Comparison of ENCODE assay signal across 17 cellular contexts in genomic region chr18:75016025-75016717, GRCh38.
A peak's percentile ranks its signal among the peaks of the same experiment; 100 is the strongest.
DNase-seq lines count a peak whose midpoint lies in the region; ATAC-seq, FAIRE-seq and TF ChIP-seq lines count a peak whose summit lies in the region.
"Had no signal": no experiment of that assay in that cellular context is flagged by ENCODE, and none has a peak within 500 bp of the region (broad histone marks: within the 10 kb centered on the region; RNA-seq: fewer than 3 reads in every experiment).

No MANE protein-coding gene starts in this region.

- no peak overlapping the region for H3K27ac ChIP-seq in colonic mucosa
- H3K27ac ChIP-seq: transverse colon had no signal

- H3K9ac ChIP-seq in colonic mucosa (ENCODE audit: low read depth in 2 of 2, low read length in 2 of 2), result no peak overlapping the region

- FAIRE-seq in GM12892 (lab: Jason Lieb, UNC), result peak; percentile 74
- FAIRE-seq: kidney had no signal

- no peaks in the 10 kb centered on the region for H3K27me3 ChIP-seq in colonic mucosa
- H3K27me3 ChIP-seq: transverse colon had no signal

- TF ChIP-seq CTCF in foreskin fibroblast (IDR thresholded peaks at IDR 0.05; ENCODE audit: low read depth, low read length), result no peak
- no peak for TF ChIP-seq CTCF in colonic mucosa (IDR thresholded peaks at IDR 0.05)

- H3K9me3 ChIP-seq in colonic mucosa, result no peaks in the 10 kb centered on the region
- H3K9me3 ChIP-seq: transverse colon had no signal

- intact Hi-C loops in colonic mucosa (cut with DNase I), result no loop called here

- H3K4me3 ChIP-seq in foreskin fibroblast (ENCODE audit: low read depth in 1 of 2, low read length in 2 of 2) (no peak overlapping the region), colonic mucosa (no peak overlapping the region)
- H3K4me3 ChIP-seq: smooth muscle cell, transverse colon had no signal

- no peak for DNase-seq in GM12892 (ENCODE audit: insufficient read length)
- DNase-seq in foreskin fibroblast, result no peak
- DNase-seq in activated CD4-positive, CD25-positive, alpha-beta regulatory T cell (lab: John Stamatoyannopoulos, UW), result no peak
- no peak for DNase-seq in colonic mucosa
- DNase-seq in activated T-cell treated with anti-CD3 and anti-CD28 coated beads, Interleukin-2, amount 50 U/mL, for 1 hour, result no peak
- DNase-seq: cortex of kidney; DMS153; IMR-90; kidney; naive thymus-derived CD8-positive, alpha-beta T cell; NCI-H187 treated with DMSO at 0.1 percent for 48 hours; OCI-M1; transverse colon had no signal

- no peaks in the 10 kb centered on the region for H3K4me1 ChIP-seq in colonic mucosa
- H3K4me1 ChIP-seq: transverse colon had no signal

- ATAC-seq in GM19438 (IDR thresholded peaks at IDR 0.05; ENCODE audit: low read depth, unreplicated experiment) (peak; percentile 87), HG02759 (IDR thresholded peaks at IDR 0.05; ENCODE audit: unreplicated experiment) (peak; percentile 94), HG03378 (IDR thresholded peaks at IDR 0.05; ENCODE audit: unreplicated experiment) (peak; percentile 94)
- ATAC-seq: naive thymus-derived CD8-positive, alpha-beta T cell had no signal

- no peaks in the 10 kb centered on the region for H3K36me3 ChIP-seq in colonic mucosa
- H3K36me3 ChIP-seq: transverse colon had no signal

- no peak for TF ChIP-seq POLR2A in GM12892 (IDR thresholded peaks at IDR 0.05; ENCODE audit: low read depth, low read length)
